In genomic region chr12:49111206-49111605, GRCh38 we compare ENCODE assay signal across 8 cellular contexts. TPM values are rescaled to one million over a fixed set of nuclear protein-coding genes. Genes with fewer than 3 reads are reported as not detected.
DNase-seq lines count a peak whose midpoint lies in the region; ATAC-seq and TF ChIP-seq lines count a peak whose summit lies in the region.

No MANE protein-coding gene starts in this region.

- no peaks in the 10 kb centered on the region for H3K27me3 ChIP-seq in iPS-18a (ENCODE audit: control insufficient read depth, insufficient read depth, low read length)
- H3K27me3 ChIP-seq in suprapubic skin, result no peaks in the 10 kb centered on the region

- POLR2A ChIA-PET in WTC11 (lab: Charles Lee), result interaction anchor here (1.0 to 1.9 kb wide), 3 partner anchors 10 to 47 kb away, joined by 4 to 8 read pairs (median 5); partner anchors contain the start of gene RHEBL1

- H3K4me1 Mint-ChIP-seq in T-helper 2 cell treated with Interferon-gamma antibody and Interleukin-4, amounts not matched to agents 5 μg/mL and 100 μg/mL, for 36 hours (ENCODE audit: low read depth), result peaks cover 24% of the 10 kb centered on the region
- H3K4me1 Mint-ChIP-seq in WTC11, result peaks cover 29% of the 10 kb centered on the region

- H3K4me3 Mint-ChIP-seq in T-helper 2 cell treated with Interferon-gamma antibody and Interleukin-4, amounts not matched to agents 5 μg/mL and 100 μg/mL, for 36 hours, result peak overlapping the region; percentile 98
- H3K4me3 Mint-ChIP-seq in WTC11, result peak overlapping the region; percentile 96

- intact Hi-C loops in head of caudate nucleus (cut with DNase I), result no loop called here

- no peaks in the 10 kb centered on the region for H3K27me3 Mint-ChIP-seq in T-helper 2 cell treated with Interferon-gamma antibody and Interleukin-4, amounts not matched to agents 5 μg/mL and 100 μg/mL, for 36 hours (ENCODE audit: low read depth)
- peaks cover 4% of the 10 kb centered on the region for H3K27me3 Mint-ChIP-seq in WTC11 (ENCODE audit: low read depth)

- H3K27ac ChIP-seq in iPS-18a (ENCODE audit: low read length) (no peak overlapping the region), suprapubic skin (peak overlapping the region; percentile 92)

- no peak for DNase-seq in T-helper 2 cell treated with Interferon-gamma antibody and Interleukin-4, amounts not matched to agents 5 μg/mL and 100 μg/mL, for 36 hours (ENCODE audit: low spot score)
- no peak for DNase-seq in T-helper 2 cell
- DNase-seq in WTC11 (ENCODE audit: low spot score), result no peak
- DNase-seq in suprapubic skin (ENCODE audit: low spot score in 2 of 2), result no peak
- no peak for DNase-seq in head of caudate nucleus

- H3K9ac ChIP-seq in iPS-18a (ENCODE audit: low read length), result peak overlapping the region; percentile 84

- H3K27ac Mint-ChIP-seq in T-helper 2 cell treated with Interferon-gamma antibody and Interleukin-4, amounts not matched to agents 5 μg/mL and 100 μg/mL, for 36 hours, result peak overlapping the region; percentile 92
- H3K27ac Mint-ChIP-seq in WTC11, result peak overlapping the region; percentile 89

- no peaks in the 10 kb centered on the region for H3K9me3 ChIP-seq in iPS-18a (ENCODE audit: control insufficient read depth, low read depth, low read length)
- no peaks in the 10 kb centered on the region for H3K9me3 ChIP-seq in suprapubic skin

- CTCF ChIA-PET in WTC11 (lab: Charles Lee), result interaction anchor here (0.8 to 14.5 kb wide), 16 partner anchors 9 to 237 kb away, joined by 3 to 216 read pairs (median 6); partner anchors contain the start of genes RHEBL1 and TUBA1B

- TF ChIP-seq CTCF in WTC11 (IDR thresholded peaks at IDR 0.05), result no peak
- no peak for TF ChIP-seq CTCF in suprapubic skin (IDR thresholded peaks at IDR 0.05)

- WGBS in suprapubic skin, result 47% methylated on average over 6 of the region's 6 CpGs

- TF ChIP-seq EP300 in suprapubic skin (IDR thresholded peaks at IDR 0.05), result no peak

- no peak for TF ChIP-seq POLR2A in suprapubic skin (IDR thresholded peaks at IDR 0.05)

- peaks cover 6% of the 10 kb centered on the region for H3K4me1 ChIP-seq in iPS-18a (ENCODE audit: control insufficient read depth, low read depth, low read length)
- peaks cover 42% of the 10 kb centered on the region for H3K4me1 ChIP-seq in suprapubic skin

- H3K36me3 ChIP-seq in iPS-18a (ENCODE audit: control insufficient read depth, low read depth, low read length) (no peaks in the 10 kb centered on the region), suprapubic skin (peaks cover 4% of the 10 kb centered on the region)

- H3K9me3 Mint-ChIP-seq in T-helper 2 cell treated with Interferon-gamma antibody and Interleukin-4, amounts not matched to agents 5 μg/mL and 100 μg/mL, for 36 hours, result no peaks in the 10 kb centered on the region
- peaks cover 11% of the 10 kb centered on the region for H3K9me3 Mint-ChIP-seq in WTC11

- H3K4me3 ChIP-seq in iPS-18a (ENCODE audit: low read length) (peak overlapping the region; percentile 95), suprapubic skin (peak overlapping the region; percentile 86)

- no peaks in the 10 kb centered on the region for H3K36me3 Mint-ChIP-seq in T-helper 2 cell treated with Interferon-gamma antibody and Interleukin-4, amounts not matched to agents 5 μg/mL and 100 μg/mL, for 36 hours (ENCODE audit: low read depth)
- 0 out of 2 replicates have a peak, but pooled peaks cover 7% of the 10 kb centered on the region for H3K36me3 Mint-ChIP-seq in WTC11

- ATAC-seq in WTC11 (no peak), HG02610 (IDR thresholded peaks at IDR 0.05; ENCODE audit: unreplicated experiment) (no peak), HG03175 (IDR thresholded peaks at IDR 0.05; ENCODE audit: unreplicated experiment) (no peak)

TF ChIP-seq in WTC11, 78 proteins besides CTCF, POLR2A, EP300 and RAD21:
- TF ChIP-seq, protein P1, sequence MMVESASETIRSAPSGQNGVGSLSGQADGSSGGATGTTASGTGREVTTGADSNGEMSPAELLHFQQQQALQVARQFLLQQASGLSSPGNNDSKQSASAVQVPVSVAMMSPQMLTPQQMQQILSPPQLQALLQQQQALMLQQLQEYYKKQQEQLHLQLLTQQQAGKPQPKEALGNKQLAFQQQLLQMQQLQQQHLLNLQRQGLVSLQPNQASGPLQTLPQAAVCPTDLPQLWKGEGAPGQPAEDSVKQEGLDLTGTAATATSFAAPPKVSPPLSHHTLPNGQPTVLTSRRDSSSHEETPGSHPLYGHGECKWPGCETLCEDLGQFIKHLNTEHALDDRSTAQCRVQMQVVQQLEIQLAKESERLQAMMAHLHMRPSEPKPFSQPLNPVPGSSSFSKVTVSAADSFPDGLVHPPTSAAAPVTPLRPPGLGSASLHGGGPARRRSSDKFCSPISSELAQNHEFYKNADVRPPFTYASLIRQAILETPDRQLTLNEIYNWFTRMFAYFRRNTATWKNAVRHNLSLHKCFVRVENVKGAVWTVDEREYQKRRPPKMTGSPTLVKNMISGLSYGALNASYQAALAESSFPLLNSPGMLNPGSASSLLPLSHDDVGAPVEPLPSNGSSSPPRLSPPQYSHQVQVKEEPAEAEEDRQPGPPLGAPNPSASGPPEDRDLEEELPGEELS (CRISPR knock-in tag; IDR thresholded peaks at IDR 0.05), result no peak

RNA-seq across cellular contexts. Expression of gene LMBR1L, which starts 0.6 kb away (rescaled TPM):
- total RNA-seq in WTC11 (2021), result 52.8 to 78.2 TPM (median 53.1 TPM) in 3 replicates
- total RNA-seq in suprapubic skin, result 100 to 1,000 TPM in 1 of 4 donors, 10 to 100 TPM in 3; 25.3 to 152 (median 62.3) TPM

RNA-seq across cellular contexts. Expression of gene DHH, which starts 16.6 kb away (rescaled TPM):
- total RNA-seq in WTC11 (2021) (0.15 TPM in 1 of 3 replicates, not detected in the others), suprapubic skin (under 1 TPM; 0.15 to 0.47 (median 0.42) TPM)

RNA-seq across cellular contexts. Expression of gene TUBA1B, which starts 20.0 kb away (rescaled TPM):
- total RNA-seq in WTC11 (2021) (1,806 to 1,997 TPM (median 1,954 TPM) in 3 replicates), suprapubic skin (100 to 1,000 TPM; 240 to 523 (median 441) TPM)

RNA-seq across cellular contexts. Expression of gene RHEBL1, which starts 41.4 kb away (rescaled TPM):
- 6.4 to 9.0 TPM (median 6.9 TPM) in 3 replicates for total RNA-seq in WTC11 (2021)
- total RNA-seq in suprapubic skin, result 1 to 10 TPM; 1.1 to 3.6 (median 1.6) TPM

RNA-seq across cellular contexts. Expression of gene KMT2D, which starts 50.6 kb away (rescaled TPM):
- total RNA-seq in WTC11 (2021) (100 to 104 TPM (median 101 TPM) in 3 replicates), suprapubic skin (100 to 1,000 TPM in 2 of 4 donors, 10 to 100 TPM in 2; 88.1 to 121 (median 104) TPM)
